20 cellular contexts compared by ENCODE assay signal in genomic region chr2:164605295-164605694, GRCh38. TPM values are rescaled to one million over a fixed set of nuclear protein-coding genes. Genes with fewer than 3 reads are reported as not detected.
A peak's percentile ranks its signal among the peaks of the same experiment; 100 is the strongest.
DNase-seq lines count a peak whose midpoint lies in the region; ATAC-seq and TF ChIP-seq lines count a peak whose summit lies in the region.
"Had no signal": no experiment of that assay in that cellular context is flagged by ENCODE, and none has a peak within 500 bp of the region (broad histone marks: within the 10 kb centered on the region; RNA-seq: fewer than 3 reads in every experiment).

No MANE protein-coding gene starts in this region.

- no peaks in the 10 kb centered on the region for H3K4me1 Mint-ChIP-seq in activated CD8-positive, alpha-beta memory T cell treated with anti-CD3 and anti-CD28 coated beads, Interleukin-2, amount 10 ng/mL, durations not matched to agents 7 days and 5 days
- H3K4me1 Mint-ChIP-seq: B cell; CD4-positive, CD25-positive, alpha-beta regulatory T cell had no signal

- CTCF ChIA-PET in activated CD8-positive, alpha-beta memory T cell treated with anti-CD3 and anti-CD28 coated beads, Interleukin-2, amount 10 ng/mL, durations not matched to agents 7 days and 5 days (lab: Charles Lee), result no interaction called here

- intact Hi-C loops in Right ventricle myocardium inferior (cut with DNase I), result no loop called here
- intact Hi-C loops in left ventricle myocardium superior (cut with micrococcal nuclease), result no loop called here
- intact Hi-C loops in gastrocnemius medialis (cut with DNase I; ENCODE audit: low total_unique reads), result no loop called here

- H3K36me3 ChIP-seq in right atrium auricular region (no peaks in the 10 kb centered on the region), muscle layer of duodenum (ENCODE audit: control insufficient read depth in 1 of 2, insufficient read depth in 2 of 2, low read length in 2 of 2) (no peaks in the 10 kb centered on the region), gastrocnemius medialis (no peaks in the 10 kb centered on the region)
- H3K36me3 ChIP-seq: BLaER1 had no signal

- H3K27me3 ChIP-seq in right atrium auricular region, result no peaks in the 10 kb centered on the region
- no peaks in the 10 kb centered on the region for H3K27me3 ChIP-seq in muscle layer of duodenum (ENCODE audit: low read depth, low read length)
- H3K27me3 ChIP-seq in gastrocnemius medialis, result no peaks in the 10 kb centered on the region
- H3K27me3 ChIP-seq: BLaER1 had no signal

- H3K4me1 ChIP-seq in right atrium auricular region (peaks cover 0 to 7% of the 10 kb centered on the region in 2 donors), muscle layer of duodenum (ENCODE audit: control insufficient read depth in 1 of 2, insufficient read depth in 2 of 2, low read length in 2 of 2) (no peaks in the 10 kb centered on the region), gastrocnemius medialis (peaks cover 9 to 42% of the 10 kb centered on the region in 2 donors)
- H3K4me1 ChIP-seq: BLaER1, Caco-2 had no signal

- TF ChIP-seq POLR2A in gastrocnemius medialis (IDR thresholded peaks at IDR 0.05), result no peak

- no peak overlapping the region for H3K27ac Mint-ChIP-seq in activated CD8-positive, alpha-beta memory T cell treated with anti-CD3 and anti-CD28 coated beads, Interleukin-2, amount 10 ng/mL, durations not matched to agents 7 days and 5 days
- H3K27ac Mint-ChIP-seq: B cell; CD4-positive, CD25-positive, alpha-beta regulatory T cell; CD8-positive, alpha-beta T cell had no signal

- TF ChIP-seq CTCF in right atrium auricular region (IDR thresholded peaks at IDR 0.05) (no peak), gastrocnemius medialis (IDR thresholded peaks at IDR 0.05 in 4 of 5, conservative IDR thresholded peaks at IDR 0.05 in 1 of 5) (no peak)

- no peak overlapping the region for H3K4me3 ChIP-seq in right atrium auricular region
- no peak overlapping the region for H3K4me3 ChIP-seq in muscle layer of duodenum (ENCODE audit: low read depth in 1 of 2, low read length in 2 of 2)
- H3K4me3 ChIP-seq in gastrocnemius medialis, result no peak overlapping the region
- H3K4me3 ChIP-seq: BLaER1, GM23248 had no signal

- H3K9me3 ChIP-seq in right atrium auricular region (no peaks in the 10 kb centered on the region), muscle layer of duodenum (ENCODE audit: control insufficient read depth in 1 of 2, low read length in 2 of 2) (no peaks in the 10 kb centered on the region), gastrocnemius medialis (no peaks in the 10 kb centered on the region)
- H3K9me3 ChIP-seq: BLaER1, Caco-2 had no signal

- H3K4me3 Mint-ChIP-seq in activated CD8-positive, alpha-beta memory T cell treated with anti-CD3 and anti-CD28 coated beads, Interleukin-2, amount 10 ng/mL, durations not matched to agents 7 days and 5 days, result no peak overlapping the region
- H3K4me3 Mint-ChIP-seq: B cell; CD4-positive, CD25-positive, alpha-beta regulatory T cell; CD8-positive, alpha-beta T cell had no signal

- peak; percentile 67 for ATAC-seq in Right ventricle myocardium inferior
- peak; percentile 74 for ATAC-seq in left ventricle myocardium superior
- ATAC-seq in gastrocnemius medialis, result peak; percentile 70 to 72
- no peak for ATAC-seq in activated CD8-positive, alpha-beta memory T cell treated with anti-CD3 and anti-CD28 coated beads, Interleukin-2, amount 10 ng/mL, durations not matched to agents 7 days and 5 days
- ATAC-seq in GM18907 (IDR thresholded peaks at IDR 0.05; ENCODE audit: unreplicated experiment), result no peak
- ATAC-seq in GM21526 (IDR thresholded peaks at IDR 0.05; ENCODE audit: low FRiP score, unreplicated experiment), result no peak
- ATAC-seq: CD8-positive, alpha-beta T cell had no signal

- H3K36me3 Mint-ChIP-seq in activated CD8-positive, alpha-beta memory T cell treated with anti-CD3 and anti-CD28 coated beads, Interleukin-2, amount 10 ng/mL, durations not matched to agents 7 days and 5 days, result no peaks in the 10 kb centered on the region
- H3K36me3 Mint-ChIP-seq: CD4-positive, CD25-positive, alpha-beta regulatory T cell; CD8-positive, alpha-beta T cell had no signal

- no peak overlapping the region for H3K27ac ChIP-seq in right atrium auricular region
- H3K27ac ChIP-seq in muscle layer of duodenum (ENCODE audit: low read length), result peak overlapping the region; percentile 12
- H3K27ac ChIP-seq in gastrocnemius medialis, result peak overlapping the region in 1 of 4 donors; percentile 70
- H3K27ac ChIP-seq: 22Rv1, BLaER1, C4-2B, GM23248 had no signal

- in situ Hi-C loops in gastrocnemius medialis (cut with MboI; ENCODE audit: low sequenced_read_pairs in 4 of 4), result no loop called here

- DNase-seq in Right ventricle myocardium inferior (ENCODE audit: missing footprints) (no peak), right atrium auricular region (ENCODE audit: low spot score) (no peak), left ventricle myocardium superior (no peak), gastrocnemius medialis (no peak)
- DNase-seq in activated CD8-positive, alpha-beta memory T cell treated with anti-CD3 and anti-CD28 coated beads, Interleukin-2, amount 10 ng/mL, durations not matched to agents 7 days and 5 days, result no peak
- DNase-seq: Caco-2; CD4-positive, CD25-positive, alpha-beta regulatory T cell; CD8-positive, alpha-beta T cell; DMS153; DND-41; GM23248; H7; HCEC 1CT had no signal

- H3K9me3 Mint-ChIP-seq in activated CD8-positive, alpha-beta memory T cell treated with anti-CD3 and anti-CD28 coated beads, Interleukin-2, amount 10 ng/mL, durations not matched to agents 7 days and 5 days (ENCODE audit: low read depth), result no peaks in the 10 kb centered on the region

- no peaks in the 10 kb centered on the region for H3K27me3 Mint-ChIP-seq in activated CD8-positive, alpha-beta memory T cell treated with anti-CD3 and anti-CD28 coated beads, Interleukin-2, amount 10 ng/mL, durations not matched to agents 7 days and 5 days
- H3K27me3 Mint-ChIP-seq: CD4-positive, CD25-positive, alpha-beta regulatory T cell had no signal

RNA-seq across cellular contexts. Expression of gene GRB14, which starts 16.0 kb away (rescaled TPM):
- total RNA-seq in Right ventricle myocardium inferior, result 22.1 TPM
- total RNA-seq in right atrium auricular region, result 10 to 100 TPM in 1 of 2 donors, 1 to 10 TPM in 1; 4.4 to 15.5 TPM
- 27.8 TPM for total RNA-seq in left ventricle myocardium superior
- total RNA-seq in gastrocnemius medialis, result 10 to 100 TPM in 1 of 4 donors, 1 to 10 TPM in 3; 2.1 to 14.9 (median 3.4) TPM
- not detected for total RNA-seq in activated CD8-positive, alpha-beta memory T cell treated with anti-CD3 and anti-CD28 coated beads, Interleukin-2, amount 10 ng/mL, durations not matched to agents 7 days and 5 days
- total RNA-seq: B cell; CD8-positive, alpha-beta T cell; GM23248 had no signal

Comparison
In these comparisons a context has a peak if more than half of its experiments do, and no peak if none do; other contexts are left out.
1. ATAC-seq: peak in Right ventricle myocardium inferior (single experiment), left ventricle myocardium superior (single experiment) and gastrocnemius medialis (2 of 2); none in activated CD8-positive, alpha-beta memory T cell treated with anti-CD3 and anti-CD28 coated beads, Interleukin-2, amount 10 ng/mL, durations not matched to agents 7 days and 5 days (single experiment), GM18907 (single experiment) and GM21526 (single experiment).